22 cellular contexts compared by ENCODE assay signal in the genomic region with DNA sequence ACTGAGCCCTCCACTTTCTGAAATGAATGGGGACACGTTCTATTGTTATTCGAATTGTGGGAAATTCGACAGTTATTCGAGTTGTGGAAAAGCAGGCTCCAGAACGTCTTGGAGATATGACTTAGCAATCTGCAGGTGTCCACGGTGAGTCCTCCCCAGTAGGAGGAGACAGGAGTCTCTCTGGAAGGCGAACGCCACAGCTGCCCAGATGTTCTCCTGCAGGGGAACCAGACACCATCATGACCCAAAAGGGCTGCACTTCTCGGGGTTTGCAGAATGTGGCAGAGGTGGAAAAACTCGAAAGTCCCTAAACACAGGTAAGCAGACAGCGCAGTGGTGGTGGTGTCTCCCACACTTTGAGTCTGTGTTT.
"Had no signal": no experiment of that assay in that cellular context is flagged by ENCODE, and none has a peak within 500 bp of the region (broad histone marks: within the 10 kb centered on the region; RNA-seq: fewer than 3 reads in every experiment).

No MANE protein-coding gene starts in this region.

- H3K9me3 Mint-ChIP-seq: activated naive CD8-positive, alpha-beta T cell treated with anti-CD3 and anti-CD28 coated beads, Interleukin-2, amount 10 ng/mL, durations not matched to agents 7 days and 5 days; activated T-cell treated with anti-CD3 and anti-CD28 coated beads, Interleukin-2, amount 50 U/mL, for 72 hours; activated T-helper 2 cell treated with anti-CD3 and anti-CD28 coated beads, Interferon-gamma antibody, Interleukin-2, Interleukin-4, amounts not matched to agents 10 μg/mL and 5 μg/mL and 100 μg/mL, durations not matched to agents 14 hours and 24 hours and 36 hours had no signal

- H3K27ac Mint-ChIP-seq: activated CD4-positive, alpha-beta T cell treated with anti-CD3 and anti-CD28 coated beads for 36 hours; activated CD8-positive, alpha-beta T cell treated with anti-CD3 and anti-CD28 coated beads, Interleukin-2, amount 10 ng/mL, durations not matched to agents 7 days and 5 days; activated naive CD8-positive, alpha-beta T cell treated with anti-CD3 and anti-CD28 coated beads, Interleukin-2, amount 10 ng/mL, durations not matched to agents 7 days and 5 days; activated T-cell treated with anti-CD3 and anti-CD28 coated beads, Interleukin-2, amount 50 U/mL, for 72 hours; activated T-helper 2 cell treated with anti-CD3 and anti-CD28 coated beads, Interferon-gamma antibody, Interleukin-2, Interleukin-4, amounts not matched to agents 10 μg/mL and 5 μg/mL and 100 μg/mL, durations not matched to agents 14 hours and 24 hours and 36 hours had no signal

- ATAC-seq: activated CD4-positive, alpha-beta T cell treated with anti-CD3 and anti-CD28 coated beads for 36 hours; activated CD8-positive, alpha-beta T cell treated with anti-CD3 and anti-CD28 coated beads, Interleukin-2, amount 10 ng/mL, durations not matched to agents 7 days and 5 days; activated T-cell treated with anti-CD3 and anti-CD28 coated beads, Interleukin-2, amount 50 U/mL, for 72 hours had no signal

- H3K36me3 Mint-ChIP-seq: activated naive CD8-positive, alpha-beta T cell treated with anti-CD3 and anti-CD28 coated beads, Interleukin-2, amount 10 ng/mL, durations not matched to agents 7 days and 5 days had no signal

- DNase-seq: activated CD4-positive, alpha-beta T cell treated with anti-CD3 and anti-CD28 coated beads for 36 hours; activated CD4-positive, alpha-beta T cell treated with anti-CD3 and anti-CD28 coated beads, Interleukin-2, amount 50 U/mL, for 4 hours; activated CD8-positive, alpha-beta T cell treated with anti-CD3 and anti-CD28 coated beads, Interleukin-2, amount 10 ng/mL, durations not matched to agents 7 days and 5 days; activated gamma-delta T cell treated with Interleukin-2 at 50 U/mL for 16 hours; activated naive CD4-positive, alpha-beta T cell treated with anti-CD3 and anti-CD28 coated beads, Interleukin-2, amount 50 U/mL, for 16 hours; activated naive CD8-positive, alpha-beta T cell treated with anti-CD3 and anti-CD28 coated beads, Interleukin-2, amount 10 ng/mL, durations not matched to agents 7 days and 5 days; activated T-cell treated with anti-CD3 and anti-CD28 coated beads, Interleukin-2, amount 50 U/mL, for 72 hours; central memory CD4-positive, alpha-beta T cell; KBM-7; NCI-H1048; NCI-H1417; NCI-H1930; NCI-H2107; NCI-H345; NCI-H510A; NCI-H526 treated with DMSO at 0.1 percent for 48 hours; NCI-H82; SIG-M5; T-helper 2 cell; T1000; WERI-Rb-1 had no signal

- H3K4me3 Mint-ChIP-seq: activated CD4-positive, alpha-beta T cell treated with anti-CD3 and anti-CD28 coated beads for 36 hours; activated CD8-positive, alpha-beta T cell treated with anti-CD3 and anti-CD28 coated beads, Interleukin-2, amount 10 ng/mL, durations not matched to agents 7 days and 5 days; activated naive CD8-positive, alpha-beta T cell treated with anti-CD3 and anti-CD28 coated beads, Interleukin-2, amount 10 ng/mL, durations not matched to agents 7 days and 5 days; activated T-cell treated with anti-CD3 and anti-CD28 coated beads, Interleukin-2, amount 50 U/mL, for 72 hours had no signal

- H3K4me1 Mint-ChIP-seq: activated CD4-positive, alpha-beta T cell treated with anti-CD3 and anti-CD28 coated beads for 36 hours; activated naive CD8-positive, alpha-beta T cell treated with anti-CD3 and anti-CD28 coated beads, Interleukin-2, amount 10 ng/mL, durations not matched to agents 7 days and 5 days had no signal
